In the genomic region with DNA sequence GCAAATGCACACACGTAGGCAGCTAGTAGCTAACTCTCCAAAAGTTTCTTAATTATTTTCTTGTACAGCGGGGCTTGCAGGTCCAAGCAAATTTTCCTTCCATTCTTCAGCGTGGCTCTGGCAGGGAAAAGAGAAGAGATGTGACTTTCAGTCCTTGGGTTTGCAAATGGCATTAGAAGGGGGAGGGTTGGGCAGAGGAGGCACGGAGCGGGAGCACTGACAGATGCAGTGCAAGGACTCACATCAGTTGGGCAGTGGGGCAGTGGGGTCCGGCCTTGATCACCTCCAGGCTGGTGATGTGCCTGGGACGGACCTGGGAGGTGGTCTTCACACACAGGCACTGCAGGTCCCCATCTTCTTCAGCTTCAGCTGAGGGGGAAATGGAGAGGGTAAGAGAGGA, we compare ENCODE assay signal across 13 cellular contexts. TPM values are rescaled to one million over a fixed set of nuclear protein-coding genes. Genes with fewer than 3 reads are reported as not detected.
DNase-seq lines count a peak whose midpoint lies in the region; ATAC-seq, FAIRE-seq and TF ChIP-seq lines count a peak whose summit lies in the region.
"Not testable (repeated sequence)": the region's sequence is repeated elsewhere in the genome, so short reads cannot be mapped to it uniquely, and the experiment has no call there.
"Had no signal": no experiment of that assay in that cellular context is flagged by ENCODE, and none has a peak within 500 bp of the region (broad histone marks: within the 10 kb centered on the region; RNA-seq: fewer than 3 reads in every experiment).

No MANE protein-coding gene starts in this region.

- ATAC-seq in WTC11 (peak; percentile 2; the same call in 1 of the 2 replicates), gastroesophageal sphincter (peak; percentile 28), upper lobe of left lung (ENCODE audit: low FRiP score in 2 of 2) (peak; percentile 8 to 12)

- H4K91ac ChIP-seq in H1 (replicated peaks; ENCODE audit: insufficient read length, low read length), result peak overlapping the region; percentile 95

- not testable (repeated sequence) for H4K5ac ChIP-seq in H1 (ENCODE audit: insufficient read length, low read depth, low read length)

- not testable (repeated sequence) for H3K23me2 ChIP-seq in H1 (ENCODE audit: low read depth, low read length)

- not testable (repeated sequence) for TF ChIP-seq RAD21 in H1 (IDR thresholded peaks at IDR 0.05 in 1 of 2, conservative IDR thresholded peaks at IDR 0.05 in 1 of 2; ENCODE audit: low read depth in 2 of 2, low read length in 2 of 2)

- not testable (repeated sequence) for H3K79me1 ChIP-seq in H1 (ENCODE audit: low read depth, low read length)

- POLR2A ChIA-PET in WTC11 (lab: Charles Lee), result not testable (repeated sequence)
- POLR2A ChIA-PET in H1 (lab: Charles Lee; ENCODE audit: partially characterized antibody), result interaction anchor here (1.0 kb wide), 1 partner anchor 15 kb away, joined by 5 read pairs; no protein-coding TSS in a partner anchor

- TF ChIP-seq POLR2A in H1 (IDR thresholded peaks at IDR 0.05; ENCODE audit: control extremely low read depth in 1 of 2, low read depth in 2 of 2, low read length in 2 of 2); gastroesophageal sphincter (IDR thresholded peaks at IDR 0.05); upper lobe of left lung (IDR thresholded peaks at IDR 0.05): not testable (repeated sequence)

- H3K4me3 Mint-ChIP-seq in Calu3 (ENCODE audit: low read depth, unreplicated experiment) (peak overlapping the region; percentile 62), HFFc6 (peak overlapping the region; percentile 36), WTC11 (peak overlapping the region; percentile 35)

- peak overlapping the region; percentile 54; the same call in 1 of the 2 replicates for H2AK5ac ChIP-seq in H1 (ENCODE audit: low read depth, low read length)

- not testable (repeated sequence) for H3K23ac ChIP-seq in H1 (ENCODE audit: insufficient read length)

- not testable (repeated sequence) for BruUV-seq in Calu3 (replicated peaks; lab: Mats Ljungman, UMichigan)

- not testable (repeated sequence) for H3K27ac ChIP-seq in H1 (ENCODE audit: low read depth, low read length); gastroesophageal sphincter; osteoblast (ENCODE audit: low read depth, low read length); upper lobe of left lung

- H2BK120ac ChIP-seq in H1 (replicated peaks; ENCODE audit: low read depth, low read length), result peak overlapping the region; percentile 94

- peak overlapping the region; percentile 83 for H2BK20ac ChIP-seq in H1 (ENCODE audit: low read length)

- not testable (repeated sequence) for H3K4me3 ChIP-seq in H1 (ENCODE audit: extremely low read depth in 1 of 4, insufficient read depth in 2 of 4, low read depth in 3 of 4, low read length in 4 of 4); gastroesophageal sphincter; osteoblast (ENCODE audit: insufficient read depth, low read length); upper lobe of left lung

- not testable (repeated sequence) for DNase-seq in Calu3; HFFc6; WTC11 (ENCODE audit: low spot score); H1 (ENCODE audit: low read depth in 1 of 2, low spot score in 2 of 2); osteoblast (ENCODE audit: insufficient read length, low spot score, missing footprints)
- DNase-seq in upper lobe of left lung, result peak in 1 of 2 donors; percentile 15

- not testable (repeated sequence) for H2AFZ ChIP-seq in H1 (ENCODE audit: low read length); osteoblast (ENCODE audit: low read length)

- H3K56ac ChIP-seq in H1 (replicated peaks; ENCODE audit: insufficient read length, low read depth, low read length), result not testable (repeated sequence)

- not testable (repeated sequence) for H3K9me3 Mint-ChIP-seq in Calu3 (ENCODE audit: low read depth, unreplicated experiment); HFFc6; WTC11

- H2BK15ac ChIP-seq in H1 (ENCODE audit: low read length), result not testable (repeated sequence)

- FAIRE-seq in H1 (lab: Jason Lieb, UNC), result not testable (repeated sequence)

- not testable (repeated sequence) for H3K36me3 ChIP-seq in H1 (ENCODE audit: control insufficient read depth in 2 of 4, insufficient read depth in 4 of 4, low read length in 3 of 4); gastroesophageal sphincter; osteoblast (ENCODE audit: insufficient read depth, low read length); upper lobe of left lung

- not testable (repeated sequence) for H3K9ac ChIP-seq in H1 (replicated peaks in 1 of 4; ENCODE audit: extremely low read depth in 1 of 4, low read depth in 3 of 4, low read length in 3 of 4)

- not testable (repeated sequence) for H3K27me3 ChIP-seq in H1 (replicated peaks in 1 of 4; ENCODE audit: control insufficient read depth in 3 of 4, extremely low read depth in 1 of 4, insufficient read depth in 3 of 4, low read length in 3 of 4); osteoblast (ENCODE audit: insufficient read depth, low read length); upper lobe of left lung
- peaks cover 14% of the 10 kb centered on the region for H3K27me3 ChIP-seq in gastroesophageal sphincter

- not testable (repeated sequence) for H3K27ac Mint-ChIP-seq in Calu3 (ENCODE audit: unreplicated experiment); HFFc6; WTC11

- WGBS in H1 (ENCODE audit: extremely low coverage in 1 of 2, insufficient coverage in 1 of 2, insufficient read length in 1 of 2, insufficient replicate concordance in 2 of 2, low coverage in 1 of 2, low lambda C conversion rate in 2 of 2, missing lambda C conversion rate in 1 of 2), 2 experiments, result 79% methylated on average over 6 of the region's 7 CpGs; no CpG with 5 or more reads in 1 of the 2 experiments
- WGBS in gastroesophageal sphincter (ENCODE audit: low coverage in 1 of 2), 2 donors, result 65 to 81% methylated on average over 4 to 6 of the region's 7 CpGs
- 73 to 89% methylated on average over 6 to 7 of the region's 7 CpGs for WGBS in upper lobe of left lung, 2 donors

- TF ChIP-seq EP300 in H1 (IDR thresholded peaks at IDR 0.05; ENCODE audit: borderline replicate concordance in 1 of 2, low read depth in 2 of 2, low read length in 2 of 2); gastroesophageal sphincter (IDR thresholded peaks at IDR 0.05); upper lobe of left lung (IDR thresholded peaks at IDR 0.05): not testable (repeated sequence)

- intact Hi-C loops in Calu3 (cut with micrococcal nuclease; ENCODE audit: unreplicated experiment), result not testable (repeated sequence)

- H3K18ac ChIP-seq in H1 (ENCODE audit: extremely low read depth, low read length), result peak overlapping the region; percentile 71

- not testable (repeated sequence) for H4K8ac ChIP-seq in H1 (ENCODE audit: extremely low read depth, insufficient read depth, low read length)

- H3K4ac ChIP-seq in H1 (replicated peaks; ENCODE audit: insufficient read length, low read depth, low read length), result not testable (repeated sequence)

- H4K20me1 ChIP-seq in H1 (replicated peaks in 1 of 2; ENCODE audit: control insufficient read depth in 1 of 2, insufficient read depth in 2 of 2, low read length in 2 of 2); osteoblast (ENCODE audit: insufficient read depth, low read length): not testable (repeated sequence)

- H3K14ac ChIP-seq in H1 (ENCODE audit: insufficient read length), result not testable (repeated sequence)

- H2BK12ac ChIP-seq in H1 (ENCODE audit: low read depth, low read length), result peak overlapping the region; percentile 69

- H3K4me2 ChIP-seq in H1 (ENCODE audit: insufficient read depth in 1 of 2, low read depth in 2 of 2, low read length in 2 of 2), result peak overlapping the region in 1 of 2 experiments; percentile 20; a peak in 1 of 4 replicates
- peak overlapping the region; percentile 78 for H3K4me2 ChIP-seq in osteoblast (ENCODE audit: insufficient read depth, low read length)

- not testable (repeated sequence) for TF ChIP-seq CTCF in Calu3 (IDR thresholded peaks at IDR 0.05; ENCODE audit: unreplicated experiment); HFFc6 (IDR thresholded peaks at IDR 0.05); WTC11 (IDR thresholded peaks at IDR 0.05); H1 (IDR thresholded peaks at IDR 0.05; ENCODE audit: control extremely low read depth in 1 of 3, insufficient read depth in 1 of 3, low read depth in 1 of 3, low read length in 3 of 3); gastroesophageal sphincter (IDR thresholded peaks at IDR 0.05); osteoblast (IDR thresholded peaks at IDR 0.05; ENCODE audit: extremely low read depth, low read depth, low read length); upper lobe of left lung (IDR thresholded peaks at IDR 0.05)

- H3K4me1 ChIP-seq in H1 (replicated peaks in 1 of 4; ENCODE audit: control insufficient read depth in 3 of 4, insufficient read depth in 4 of 4, low read length in 3 of 4) (peaks cover 0 to 23% (median 7%) of the 10 kb centered on the region in 4 experiments; a peak in 4 of 7 replicates), osteoblast (ENCODE audit: insufficient read depth, low read length) (peaks cover 27% of the 10 kb centered on the region)
- H3K4me1 ChIP-seq in gastroesophageal sphincter, upper lobe of left lung: not testable (repeated sequence)

- peaks cover 23% of the 10 kb centered on the region for H3K4me1 Mint-ChIP-seq in Calu3 (ENCODE audit: low read depth, unreplicated experiment)
- H3K4me1 Mint-ChIP-seq in HFFc6 (ENCODE audit: low read depth), result peaks cover 38% of the 10 kb centered on the region
- H3K4me1 Mint-ChIP-seq in WTC11, result peaks cover 67% of the 10 kb centered on the region

- not testable (repeated sequence) for H3K27me3 Mint-ChIP-seq in Calu3 (ENCODE audit: unreplicated experiment); HFFc6 (ENCODE audit: insufficient read depth); WTC11 (ENCODE audit: low read depth)

- H3K9me3 ChIP-seq in H1 (ENCODE audit: insufficient read depth in 2 of 2, low read depth in 1 of 2, low read length in 1 of 2); gastroesophageal sphincter; osteoblast (ENCODE audit: low read depth, low read length); upper lobe of left lung: not testable (repeated sequence)

- CTCF ChIA-PET in Calu3 (lab: Charles Lee); H1 (lab: Charles Lee; ENCODE audit: partially characterized antibody): not testable (repeated sequence)
- CTCF ChIA-PET in WTC11 (lab: Charles Lee), result interaction anchor here (0.8 to 1.1 kb wide), 3 partner anchors 16 to 113 kb away, joined by 3 to 5 read pairs (median 3); a partner anchor contains a TSS

- H2BK5ac ChIP-seq in H1 (ENCODE audit: low read depth, low read length), result peak overlapping the region; percentile 91; the same call in 1 of the 2 replicates

- not testable (repeated sequence) for H3K36me3 Mint-ChIP-seq in Calu3 (ENCODE audit: insufficient read depth, unreplicated experiment); HFFc6 (ENCODE audit: low read depth); WTC11

- not testable (repeated sequence) for H3K79me2 ChIP-seq in H1 (ENCODE audit: control insufficient read depth in 1 of 2, insufficient read depth in 2 of 2, low read length in 2 of 2); osteoblast (ENCODE audit: insufficient read depth, low read length)

RNA-seq across cellular contexts. Expression of a gene that starts 0.7 kb away (rescaled TPM):
- total RNA-seq in Calu3 (2022) (0.93 and 1.3 TPM in 2 replicates), WTC11 (2021) (1.2 to 3.9 TPM (median 3.6 TPM) in 3 replicates), gastroesophageal sphincter (not detected), osteoblast (not detected in 2 replicates), upper lobe of left lung (10 to 100 TPM in 3 of 6 donors, 1 to 10 TPM in 1, under 1 TPM in 1, not detected in 1; 0.77 to 29.3 (median 19.2) TPM)
- total RNA-seq in HFFc6 (2021; fragmentation: NEBNext Ultra II Directional; extraction: Animal tissue kit (Norgen Biotek cat#: 25700)), result under 1 TPM in 1 of 6 experiments, not detected in 5; 0.33 TPM
- total RNA-seq in H1 (2021; fragmentation: NEBNext Ultra II Directional; extraction: Animal tissue kit (Norgen Biotek cat#: 25700)), result 0.71 and 2.0 TPM in 2 replicates
- 2.3 and 4.5 TPM in 2 replicates for polyA plus RNA-seq in H1 (2011; rRNA removed)
- 2.9 TPM for polyA plus RNA-seq in H1 (2011; cell fraction: cytosol; rRNA removed)
- 1.6 TPM for polyA plus RNA-seq in H1 (2011; cell fraction: nucleus; rRNA removed)
- polyA plus RNA-seq in H1 (2012, experiment 1 of 2), result 0.69 to 1.6 TPM (median 1.3 TPM) in 4 replicates
- polyA plus RNA-seq in H1 (2012, experiment 2 of 2), result 1.5 TPM
- 4.7 TPM for polyA plus RNA-seq in H1 (2013, experiment 1 of 2)
- polyA plus RNA-seq in H1 (2013, experiment 2 of 2), result 4.1 TPM
- polyA minus RNA-seq in H1 (2011; rRNA and poly(A)+ RNA removed), result 0.37 TPM in 1 of 2 replicates, not detected in the other
- polyA minus RNA-seq in H1 (2011; cell fraction: cytosol; rRNA and poly(A)+ RNA removed), result 2.1 TPM
- not detected for polyA minus RNA-seq in H1 (2011; cell fraction: nucleus; rRNA and poly(A)+ RNA removed)
- total RNA-seq: Caco-2; CD4-positive, alpha-beta T cell; G401; GM12878 had no signal
- polyA plus RNA-seq: BJ, GM12878 had no signal

RNA-seq across cellular contexts. Expression of a gene that starts 6.8 kb away (rescaled TPM):
- not detected in 2 replicates for total RNA-seq in Calu3 (2022)
- not detected for total RNA-seq in HFFc6 (2021; fragmentation: NEBNext Ultra II Directional; extraction: Animal tissue kit (Norgen Biotek cat#: 25700))
- total RNA-seq in WTC11 (2021), result not detected in 3 replicates
- 0.43 TPM in 1 of 2 replicates, not detected in the other for total RNA-seq in H1 (2021; fragmentation: NEBNext Ultra II Directional; extraction: Animal tissue kit (Norgen Biotek cat#: 25700))
- polyA plus RNA-seq in H1 (2011; rRNA removed), result 0.18 TPM in 1 of 2 replicates, not detected in the other
- not detected for polyA plus RNA-seq in H1 (2011; cell fraction: cytosol; rRNA removed)
- not detected for polyA plus RNA-seq in H1 (2011; cell fraction: nucleus; rRNA removed)
- 0.27 to 0.31 TPM in 2 of 4 replicates, not detected in the others for polyA plus RNA-seq in H1 (2012, experiment 1 of 2)
- not detected for polyA plus RNA-seq in H1 (2012, experiment 2 of 2)
- 0.45 TPM for polyA plus RNA-seq in H1 (2013, experiment 1 of 2)
- 0.57 TPM for polyA plus RNA-seq in H1 (2013, experiment 2 of 2)
- not detected in 2 replicates for polyA minus RNA-seq in H1 (2011; rRNA and poly(A)+ RNA removed)
- polyA minus RNA-seq in H1 (2011; cell fraction: cytosol; rRNA and poly(A)+ RNA removed), result not detected
- polyA minus RNA-seq in H1 (2011; cell fraction: nucleus; rRNA and poly(A)+ RNA removed), result not detected
- total RNA-seq in gastroesophageal sphincter, result not detected
- 0.36 TPM in 1 of 2 replicates, not detected in the other for total RNA-seq in osteoblast
- 10 to 100 TPM in 1 of 6 donors, 1 to 10 TPM in 4, not detected in 1; 1.4 to 32.2 (median 6.0) TPM for total RNA-seq in upper lobe of left lung
- total RNA-seq: Caco-2, G401, GM12878, HT-29 had no signal
- polyA plus RNA-seq: BJ, GM12878 had no signal

RNA-seq across cellular contexts. Expression of a gene that starts 17.3 kb away (rescaled TPM):
- total RNA-seq in Calu3 (2022), result 1,110 and 1,906 TPM in 2 replicates
- under 1 TPM in 3 of 6 experiments, not detected in 3; 0.07 to 0.17 (median 0.14) TPM for total RNA-seq in HFFc6 (2021; fragmentation: NEBNext Ultra II Directional; extraction: Animal tissue kit (Norgen Biotek cat#: 25700))
- total RNA-seq in WTC11 (2021), result 3.6 to 8.8 TPM (median 8.1 TPM) in 3 replicates
- total RNA-seq in H1 (2021; fragmentation: NEBNext Ultra II Directional; extraction: Animal tissue kit (Norgen Biotek cat#: 25700)), result 10.9 and 11.4 TPM in 2 replicates
- polyA plus RNA-seq in H1 (2011; rRNA removed), result 8.5 and 15.6 TPM in 2 replicates
- 11.4 TPM for polyA plus RNA-seq in H1 (2011; cell fraction: cytosol; rRNA removed)
- polyA plus RNA-seq in H1 (2011; cell fraction: nucleus; rRNA removed), result 6.9 TPM
- polyA plus RNA-seq in H1 (2012, experiment 1 of 2), result 10.4 to 18.4 TPM (median 15.3 TPM) in 4 replicates
- 8.6 TPM for polyA plus RNA-seq in H1 (2012, experiment 2 of 2)
- polyA plus RNA-seq in H1 (2013, experiment 1 of 2), result 11.4 TPM
- 12.6 TPM for polyA plus RNA-seq in H1 (2013, experiment 2 of 2)
- 2.7 and 8.1 TPM in 2 replicates for polyA minus RNA-seq in H1 (2011; rRNA and poly(A)+ RNA removed)
- 6.5 TPM for polyA minus RNA-seq in H1 (2011; cell fraction: cytosol; rRNA and poly(A)+ RNA removed)
- polyA minus RNA-seq in H1 (2011; cell fraction: nucleus; rRNA and poly(A)+ RNA removed), result 8.0 TPM
- 1 to 10 TPM in 1 of 4 donors, under 1 TPM in 2, not detected in 1; 0.19 to 1.3 (median 0.42) TPM for total RNA-seq in gastroesophageal sphincter
- total RNA-seq in osteoblast, result under 0.01 TPM in 1 of 2 replicates, not detected in the other
- total RNA-seq in upper lobe of left lung, result 10 to 100 TPM in 1 of 6 donors, 1 to 10 TPM in 5; 2.1 to 16.0 (median 6.7) TPM
- total RNA-seq: Caco-2; CD4-positive, alpha-beta T cell; G401; GM12878; HT-29 had no signal
- polyA plus RNA-seq: GM12878 had no signal

RNA-seq across cellular contexts. Expression of a gene that starts 57.3 kb away (rescaled TPM):
- 80.8 and 153 TPM in 2 replicates for total RNA-seq in Calu3 (2022)
- 1 to 10 TPM in 4 of 6 experiments, under 1 TPM in 2; 0.40 to 2.3 (median 1.4) TPM for total RNA-seq in HFFc6 (2021; fragmentation: NEBNext Ultra II Directional; extraction: Animal tissue kit (Norgen Biotek cat#: 25700))
- 3.5 to 7.7 TPM (median 7.0 TPM) in 3 replicates for total RNA-seq in WTC11 (2021)
- 5.2 TPM in 2 replicates for total RNA-seq in H1 (2021; fragmentation: NEBNext Ultra II Directional; extraction: Animal tissue kit (Norgen Biotek cat#: 25700))
- 3.1 and 3.7 TPM in 2 replicates for polyA plus RNA-seq in H1 (2011; rRNA removed)
- polyA plus RNA-seq in H1 (2011; cell fraction: cytosol; rRNA removed), result 3.2 TPM
- 4.2 TPM for polyA plus RNA-seq in H1 (2011; cell fraction: nucleus; rRNA removed)
- 3.5 to 5.5 TPM (median 4.0 TPM) in 4 replicates for polyA plus RNA-seq in H1 (2012, experiment 1 of 2)
- polyA plus RNA-seq in H1 (2012, experiment 2 of 2), result 3.6 TPM
- 8.8 TPM for polyA plus RNA-seq in H1 (2013, experiment 1 of 2)
- 8.1 TPM for polyA plus RNA-seq in H1 (2013, experiment 2 of 2)
- 1.3 and 1.5 TPM in 2 replicates for polyA minus RNA-seq in H1 (2011; rRNA and poly(A)+ RNA removed)
- polyA minus RNA-seq in H1 (2011; cell fraction: cytosol; rRNA and poly(A)+ RNA removed), result 2.6 TPM
- polyA minus RNA-seq in H1 (2011; cell fraction: nucleus; rRNA and poly(A)+ RNA removed), result 4.7 TPM
- 1 to 10 TPM in 1 of 4 donors, not detected in 3; 1.9 TPM for total RNA-seq in gastroesophageal sphincter
- total RNA-seq in osteoblast, result 0.36 TPM in 1 of 2 replicates, not detected in the other
- total RNA-seq in upper lobe of left lung, result 10 to 100 TPM; 10.0 to 22.4 (median 16.4) TPM
- total RNA-seq: G401, GM12878 had no signal
- polyA plus RNA-seq: GM12878 had no signal

Comparison
In these comparisons a context has a peak if more than half of its experiments do, and no peak if none do; other contexts are left out.
1. RNA of a gene that starts 17.3 kb away (total RNA-seq): 1,110 to 1,906 TPM in Calu3; 10.9 to 11.4 TPM in H1, 2.1 to 16.0 TPM in upper lobe of left lung, 3.6 to 8.8 TPM in WTC11, 0.19 to 1.3 TPM in gastroesophageal sphincter, 0.07 to 0.17 TPM in HFFc6 and under 0.01 TPM in osteoblast; every median in the first group is over 10 times any median in the second.
2. Peak in every context shown above with its lines, with median percentiles within 50 percentile points of each other: H3K4me3 Mint-ChIP-seq and ATAC-seq.